15 cellular contexts compared by ENCODE assay signal in the genomic region with DNA sequence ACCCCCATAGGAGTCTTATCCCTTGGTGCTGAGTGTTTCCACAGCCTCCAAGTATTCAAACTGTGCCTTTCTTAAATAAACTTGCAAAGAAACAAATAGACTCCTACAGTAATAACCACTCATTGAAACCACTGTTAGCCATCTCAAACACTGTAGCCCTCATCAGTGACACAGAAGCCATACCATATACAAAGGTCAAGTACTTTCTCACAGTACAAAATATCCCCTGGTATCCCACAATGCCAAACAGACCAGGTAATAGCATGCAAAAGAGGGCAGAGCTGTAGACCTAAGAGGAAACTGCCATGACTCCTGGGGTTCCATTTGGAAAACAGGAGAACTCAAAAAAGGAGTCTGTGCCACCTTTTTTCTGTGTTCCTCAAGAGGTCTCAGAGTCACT.
DNase-seq lines count a peak whose midpoint lies in the region; ATAC-seq and TF ChIP-seq lines count a peak whose summit lies in the region.
"Had no signal": no experiment of that assay in that cellular context is flagged by ENCODE, and none has a peak within 500 bp of the region (broad histone marks: within the 10 kb centered on the region; RNA-seq: fewer than 3 reads in every experiment).

No MANE protein-coding gene starts in this region.

- H4K20me1 ChIP-seq in neural progenitor cell (ENCODE audit: low read depth): no peaks in the 10 kb centered on the region

- no peak for ATAC-seq in CD4-positive, CD25-positive, alpha-beta regulatory T cell (ENCODE audit: low read depth in 2 of 2)
- ATAC-seq in T-helper 17 cell (no peak), gastrocnemius medialis (no peak)

- H3K36me3 Mint-ChIP-seq in CD4-positive, CD25-positive, alpha-beta regulatory T cell: no peaks in the 10 kb centered on the region
- peaks cover 0 to 7% (median 5%) of the 10 kb centered on the region in 3 donors for H3K36me3 Mint-ChIP-seq in CD8-positive, alpha-beta memory T cell
- H3K36me3 Mint-ChIP-seq in T-helper 17 cell (ENCODE audit: low read depth): peaks cover 3% of the 10 kb centered on the region
- H3K36me3 Mint-ChIP-seq in neural progenitor cell: no peaks in the 10 kb centered on the region
- H3K36me3 Mint-ChIP-seq in activated T-helper 2 cell treated with anti-CD3 and anti-CD28 coated beads, Interferon-gamma antibody, Interleukin-2, Interleukin-4, amounts not matched to agents 10 μg/mL and 5 μg/mL and 100 μg/mL, durations not matched to agents 14 hours and 24 hours and 36 hours (ENCODE audit: low read depth): peaks cover 11% of the 10 kb centered on the region

- TF ChIP-seq CTCF in neural progenitor cell (IDR thresholded peaks at IDR 0.05) (no peak), gastrocnemius medialis (IDR thresholded peaks at IDR 0.05 in 4 of 5, conservative IDR thresholded peaks at IDR 0.05 in 1 of 5) (no peak)

- peaks cover 29 to 82% (median 50%) of the 10 kb centered on the region in 4 donors for H3K4me1 Mint-ChIP-seq in CD4-positive, CD25-positive, alpha-beta regulatory T cell
- H3K4me1 Mint-ChIP-seq in CD8-positive, alpha-beta memory T cell: peaks cover 61 to 71% (median 68%) of the 10 kb centered on the region in 3 donors
- peaks cover 27% of the 10 kb centered on the region for H3K4me1 Mint-ChIP-seq in T-helper 17 cell
- H3K4me1 Mint-ChIP-seq in neural progenitor cell: no peaks in the 10 kb centered on the region
- H3K4me1 Mint-ChIP-seq in activated T-helper 2 cell treated with anti-CD3 and anti-CD28 coated beads, Interferon-gamma antibody, Interleukin-2, Interleukin-4, amounts not matched to agents 10 μg/mL and 5 μg/mL and 100 μg/mL, durations not matched to agents 14 hours and 24 hours and 36 hours (ENCODE audit: low read depth): peaks cover 27% of the 10 kb centered on the region

- H3K9ac ChIP-seq in neural progenitor cell: no peak overlapping the region

- H3K27ac ChIP-seq in CD4-positive, CD25-positive, alpha-beta regulatory T cell (ENCODE audit: insufficient read depth, low read length, poor library complexity, severe bottlenecking): peak overlapping the region; percentile 86
- no peak overlapping the region for H3K27ac ChIP-seq in CD8-positive, alpha-beta memory T cell (ENCODE audit: low read depth, low read length)
- H3K27ac ChIP-seq in neural progenitor cell (no peak overlapping the region), gastrocnemius medialis (no peak overlapping the region)
- H3K27ac ChIP-seq: Peyer's patch had no signal

- peaks cover 69% of the 10 kb centered on the region for H3K4me1 ChIP-seq in CD4-positive, CD25-positive, alpha-beta regulatory T cell (ENCODE audit: control insufficient read depth, insufficient read depth, low read length, poor library complexity, severe bottlenecking)
- peaks cover 21% of the 10 kb centered on the region for H3K4me1 ChIP-seq in CD8-positive, alpha-beta memory T cell (ENCODE audit: insufficient read depth, low read length)
- H3K4me1 ChIP-seq in neural progenitor cell: peaks cover 16% of the 10 kb centered on the region
- no peaks in the 10 kb centered on the region for H3K4me1 ChIP-seq in gastrocnemius medialis
- H3K4me1 ChIP-seq: Peyer's patch had no signal

- H3K27ac Mint-ChIP-seq in CD4-positive, CD25-positive, alpha-beta regulatory T cell: peak overlapping the region; percentile 86 to 97 (median 87)
- H3K27ac Mint-ChIP-seq in CD8-positive, alpha-beta memory T cell: peak overlapping the region in 6 of 8 donors; percentile 5 to 77 (median 42)
- H3K27ac Mint-ChIP-seq in T-helper 17 cell (peak overlapping the region; percentile 8), neural progenitor cell (no peak overlapping the region)
- no peak overlapping the region for H3K27ac Mint-ChIP-seq in activated T-helper 2 cell treated with anti-CD3 and anti-CD28 coated beads, Interferon-gamma antibody, Interleukin-2, Interleukin-4, amounts not matched to agents 10 μg/mL and 5 μg/mL and 100 μg/mL, durations not matched to agents 14 hours and 24 hours and 36 hours

- H3K27me3 Mint-ChIP-seq in CD4-positive, CD25-positive, alpha-beta regulatory T cell: peaks cover 4% of the 10 kb centered on the region
- no peaks in the 10 kb centered on the region for H3K27me3 Mint-ChIP-seq in CD8-positive, alpha-beta memory T cell
- H3K27me3 Mint-ChIP-seq in T-helper 17 cell (no peaks in the 10 kb centered on the region), neural progenitor cell (ENCODE audit: insufficient read depth, low read depth) (no peaks in the 10 kb centered on the region)
- H3K27me3 Mint-ChIP-seq in activated T-helper 2 cell treated with anti-CD3 and anti-CD28 coated beads, Interferon-gamma antibody, Interleukin-2, Interleukin-4, amounts not matched to agents 10 μg/mL and 5 μg/mL and 100 μg/mL, durations not matched to agents 14 hours and 24 hours and 36 hours (ENCODE audit: low read depth): no peaks in the 10 kb centered on the region

- no peaks in the 10 kb centered on the region for H3K79me2 ChIP-seq in neural progenitor cell (ENCODE audit: low read depth)

- peak overlapping the region; percentile 28 for H3K4me3 ChIP-seq in CD4-positive, CD25-positive, alpha-beta regulatory T cell (ENCODE audit: low read depth, low read length)
- no peak overlapping the region for H3K4me3 ChIP-seq in CD8-positive, alpha-beta memory T cell (ENCODE audit: low read length)
- H3K4me3 ChIP-seq in neural progenitor cell: no peak overlapping the region
- H3K4me3 ChIP-seq in gastrocnemius medialis: no peak overlapping the region
- H3K4me3 ChIP-seq: HAP-1, Peyer's patch had no signal

- in situ Hi-C loops in gastrocnemius medialis (cut with MboI; ENCODE audit: low sequenced_read_pairs in 4 of 4): no loop called here

- CTCF ChIA-PET in CD8-positive, alpha-beta memory T cell (lab: Charles Lee): no interaction called here

- POLR2A ChIA-PET in CD8-positive, alpha-beta memory T cell (lab: Charles Lee): no interaction called here

- H2AFZ ChIP-seq in neural progenitor cell (replicated peaks): peak overlapping the region; percentile 10

- H3K4me3 Mint-ChIP-seq in CD4-positive, CD25-positive, alpha-beta regulatory T cell: peak overlapping the region; percentile 38 to 77 (median 51)
- peak overlapping the region in 1 of 7 donors; percentile 5 for H3K4me3 Mint-ChIP-seq in CD8-positive, alpha-beta memory T cell
- H3K4me3 Mint-ChIP-seq in T-helper 17 cell: no peak overlapping the region
- no peak overlapping the region for H3K4me3 Mint-ChIP-seq in neural progenitor cell
- no peak overlapping the region for H3K4me3 Mint-ChIP-seq in activated T-helper 2 cell treated with anti-CD3 and anti-CD28 coated beads, Interferon-gamma antibody, Interleukin-2, Interleukin-4, amounts not matched to agents 10 μg/mL and 5 μg/mL and 100 μg/mL, durations not matched to agents 14 hours and 24 hours and 36 hours (ENCODE audit: low read depth)

- DNase-seq in CD4-positive, CD25-positive, alpha-beta regulatory T cell: peak in 1 of 3 donors; percentile 50
- no peak for DNase-seq in CD8-positive, alpha-beta memory T cell
- DNase-seq in T-helper 17 cell (no peak), neural progenitor cell (ENCODE audit: low spot score) (no peak), head of caudate nucleus (no peak), gastrocnemius medialis (no peak)
- no peak for DNase-seq in activated T-helper 2 cell treated with anti-CD3 and anti-CD28 coated beads, Interferon-gamma antibody, Interleukin-2, Interleukin-4, amounts not matched to agents 10 μg/mL and 5 μg/mL and 100 μg/mL, durations not matched to agents 14 hours and 24 hours and 36 hours (ENCODE audit: low spot score)
- DNase-seq: ACHN, Karpas-422, NCI-H187 treated with DMSO at 0.1 percent for 48 hours, NCI-H446 treated with DMSO at 0.1 percent for 48 hours, NCI-H774, Peyer's patch, Right ventricle myocardium superior had no signal

- no peak for TF ChIP-seq POLR2A in gastrocnemius medialis (IDR thresholded peaks at IDR 0.05)

- peaks cover 0 to 6% of the 10 kb centered on the region in 2 experiments for H3K9me3 ChIP-seq in CD4-positive, CD25-positive, alpha-beta regulatory T cell (ENCODE audit: control insufficient read depth in 2 of 2, low read length in 2 of 2)
- H3K9me3 ChIP-seq in CD8-positive, alpha-beta memory T cell (ENCODE audit: low read length): no peaks in the 10 kb centered on the region
- H3K9me3 ChIP-seq in T-helper 17 cell (ENCODE audit: control insufficient read depth, low read length, poor library complexity, severe bottlenecking) (no peaks in the 10 kb centered on the region), neural progenitor cell (ENCODE audit: low read depth) (no peaks in the 10 kb centered on the region), gastrocnemius medialis (no peaks in the 10 kb centered on the region)
- H3K9me3 ChIP-seq: HAP-1, Peyer's patch had no signal

- H3K9me3 Mint-ChIP-seq in CD4-positive, CD25-positive, alpha-beta regulatory T cell: peaks cover 0 to 6% (median 0%) of the 10 kb centered on the region in 7 donors
- peaks cover 0 to 4% (median 0%) of the 10 kb centered on the region in 5 donors for H3K9me3 Mint-ChIP-seq in CD8-positive, alpha-beta memory T cell
- no peaks in the 10 kb centered on the region for H3K9me3 Mint-ChIP-seq in neural progenitor cell
- peaks cover 4% of the 10 kb centered on the region for H3K9me3 Mint-ChIP-seq in activated T-helper 2 cell treated with anti-CD3 and anti-CD28 coated beads, Interferon-gamma antibody, Interleukin-2, Interleukin-4, amounts not matched to agents 10 μg/mL and 5 μg/mL and 100 μg/mL, durations not matched to agents 14 hours and 24 hours and 36 hours

- H3K27me3 ChIP-seq in CD4-positive, CD25-positive, alpha-beta regulatory T cell (ENCODE audit: control insufficient read depth, insufficient read depth, low read length): no peaks in the 10 kb centered on the region
- no peaks in the 10 kb centered on the region for H3K27me3 ChIP-seq in CD8-positive, alpha-beta memory T cell (ENCODE audit: insufficient read depth, low read length, poor library complexity, severe bottlenecking)
- no peaks in the 10 kb centered on the region for H3K27me3 ChIP-seq in neural progenitor cell
- no peaks in the 10 kb centered on the region for H3K27me3 ChIP-seq in gastrocnemius medialis
- H3K27me3 ChIP-seq: Peyer's patch had no signal

- no peaks in the 10 kb centered on the region for H3F3A ChIP-seq in neural progenitor cell (ENCODE audit: low read depth)

- intact Hi-C loops in head of caudate nucleus (cut with DNase I) (no loop called here), gastrocnemius medialis (cut with DNase I; ENCODE audit: low total_unique reads) (no loop called here)
- intact Hi-C loops in activated T-helper 2 cell treated with anti-CD3 and anti-CD28 coated beads, Interferon-gamma antibody, Interleukin-2, Interleukin-4, amounts not matched to agents 10 μg/mL and 5 μg/mL and 100 μg/mL, durations not matched to agents 14 hours and 24 hours and 36 hours (cut with micrococcal nuclease): loop anchor here (10.0 kb wide), 1 partner anchor 1157 kb away; no protein-coding TSS in a partner anchor

- H3K36me3 ChIP-seq in CD4-positive, CD25-positive, alpha-beta regulatory T cell (ENCODE audit: control insufficient read depth, insufficient read depth, low read length): no peaks in the 10 kb centered on the region
- no peaks in the 10 kb centered on the region for H3K36me3 ChIP-seq in CD8-positive, alpha-beta memory T cell (ENCODE audit: insufficient read depth, low read length)
- no peaks in the 10 kb centered on the region for H3K36me3 ChIP-seq in neural progenitor cell
- H3K36me3 ChIP-seq in gastrocnemius medialis: no peaks in the 10 kb centered on the region
- H3K36me3 ChIP-seq: HAP-1, Peyer's patch had no signal

- H3K4me2 ChIP-seq in neural progenitor cell: no peak overlapping the region

Comparison
In these comparisons a context has a peak if more than half of its experiments do, and no peak if none do; other contexts are left out.
1. H3K27ac Mint-ChIP-seq: peak in CD4-positive, CD25-positive, alpha-beta regulatory T cell (3 of 3), CD8-positive, alpha-beta memory T cell (6 of 8) and T-helper 17 cell (single experiment); none in neural progenitor cell (single experiment) and activated T-helper 2 cell treated with anti-CD3 and anti-CD28 coated beads, Interferon-gamma antibody, Interleukin-2, Interleukin-4, amounts not matched to agents 10 μg/mL and 5 μg/mL and 100 μg/mL, durations not matched to agents 14 hours and 24 hours and 36 hours (single experiment).
2. H3K4me3 Mint-ChIP-seq: peak in CD4-positive, CD25-positive, alpha-beta regulatory T cell (4 of 4); none in T-helper 17 cell (single experiment), neural progenitor cell (single experiment) and activated T-helper 2 cell treated with anti-CD3 and anti-CD28 coated beads, Interferon-gamma antibody, Interleukin-2, Interleukin-4, amounts not matched to agents 10 μg/mL and 5 μg/mL and 100 μg/mL, durations not matched to agents 14 hours and 24 hours and 36 hours (single experiment).